ENCODE assay signal across 8 cellular contexts in genomic region chr16:84062734-84063640, GRCh38. TPM values are rescaled to one million over a fixed set of nuclear protein-coding genes. Genes with fewer than 3 reads are reported as not detected.
A peak's percentile ranks its signal among the peaks of the same experiment; 100 is the strongest.
DNase-seq lines count a peak whose midpoint lies in the region; ATAC-seq and TF ChIP-seq lines count a peak whose summit lies in the region.

No MANE protein-coding gene starts in this region.

- H3K27ac ChIP-seq in right lobe of liver = no peak overlapping the region

- H3K27me3 ChIP-seq in right lobe of liver = no peaks in the 10 kb centered on the region

- intact Hi-C loops in right lobe of liver (cut with DNase I) = loop anchor here (5.0 to 10.0 kb wide), 2 partner anchors 98 to 146 kb away; partner anchors contain the start of gene NECAB2 (in 1 of the 2)

- DNase-seq in 8988T (peak; percentile 91), NCI-H226 (peak; percentile 87), dedifferentiated amniotic fluid mesenchymal stem cell (ENCODE audit: extremely low spot score) (peak; percentile 58), right lobe of liver (peak; percentile 63 to 70 (median 70))
- DNase-seq in activated CD4-positive, alpha-beta T cell treated with anti-CD3 and anti-CD28 coated beads, Interleukin-2, amount 50 U/mL, for 4 hours = peak; percentile 48 to 57
- peak; percentile 43 to 69 (median 50) for DNase-seq in stimulated activated CD4-positive, alpha-beta T cell treated with anti-CD3 and anti-CD28 coated beads, TNF-alpha, amount 100 ng/mL, for 24 hours (ENCODE audit: low read depth in 3 of 3)

- H3K4me1 ChIP-seq in right lobe of liver = no peaks in the 10 kb centered on the region

- ATAC-seq in right lobe of liver (peak; percentile 82 to 90 (median 88)), HG03460 (IDR thresholded peaks at IDR 0.05; ENCODE audit: unreplicated experiment) (no peak)

- H3K9me3 ChIP-seq in right lobe of liver = no peaks in the 10 kb centered on the region

- TF ChIP-seq POLR2A in right lobe of liver (IDR thresholded peaks at IDR 0.05) = no peak

- WGBS in right lobe of liver (ENCODE audit: insufficient coverage, low coverage, low lambda C conversion rate, missing lambda C conversion rate) = 43% methylated on average over 17 of the region's 25 CpGs

- H3K4me3 ChIP-seq in right lobe of liver = no peak overlapping the region

- peaks cover 0 to 98% (median 40%) of the 10 kb centered on the region in 4 donors for H3K36me3 ChIP-seq in right lobe of liver

- TF ChIP-seq CTCF in GM12873 (IDR thresholded peaks at IDR 0.05; ENCODE audit: insufficient read depth, low read depth, low read length, missing control alignments) (peak; percentile 77), right lobe of liver (IDR thresholded peaks at IDR 0.05) (peak; percentile 63 to 91 (median 82))

RNA-seq across cellular contexts. Expression of gene SLC38A8, which starts 20.4 kb away (rescaled TPM):
- not detected for total RNA-seq in right lobe of liver

RNA-seq across cellular contexts. Expression of gene MBTPS1, which starts 53.8 kb away (rescaled TPM):
- 10 to 100 TPM; 34.5 to 45.6 (median 40.1) TPM for total RNA-seq in right lobe of liver
